ENCODE assay signal across 18 cellular contexts in genomic region chr3:194326192-194327029, GRCh38. TPM values are rescaled to one million over a fixed set of nuclear protein-coding genes. Genes with fewer than 3 reads are reported as not detected.
DNase-seq lines count a peak whose midpoint lies in the region; ATAC-seq and TF ChIP-seq lines count a peak whose summit lies in the region.
"Had no signal": no experiment of that assay in that cellular context is flagged by ENCODE, and none has a peak within 500 bp of the region (broad histone marks: within the 10 kb centered on the region; RNA-seq: fewer than 3 reads in every experiment).

No MANE protein-coding gene starts in this region.

- H3K4me3 Mint-ChIP-seq in natural killer cell (no peak overlapping the region), CD14-positive monocyte (no peak overlapping the region)
- no peak overlapping the region for H3K4me3 Mint-ChIP-seq in natural killer cell treated with Interleukin-12 subunit alpha and Interleukin-12 subunit beta and Interleukin-15 and Interleukin-18, amount 100 ng/mL, for 72 hours
- H3K4me3 Mint-ChIP-seq: memory B cell; stimulated activated naive CD8-positive, alpha-beta T cell treated with anti-CD3 and anti-CD28 coated beads, Interleukin-15, amount 100 ng/mL, for 72 hours; T-helper 17 cell had no signal

- CTCF ChIA-PET in RWPE1 (lab: Yijun Ruan, JAX) = interaction anchor here (0.6 kb wide), 1 partner anchor 542 kb away, joined by 3 read pairs; no protein-coding TSS in a partner anchor

- H3K4me3 ChIP-seq in fibroblast of the aortic adventitia (ENCODE audit: low read depth, low read length) = no peak overlapping the region
- H3K4me3 ChIP-seq in effector memory CD4-positive, alpha-beta T cell (ENCODE audit: insufficient read depth, low read depth, low read length, poor library complexity, severe bottlenecking) = no peak overlapping the region

- H3K27ac Mint-ChIP-seq in natural killer cell (no peak overlapping the region), CD14-positive monocyte (no peak overlapping the region)
- H3K27ac Mint-ChIP-seq in natural killer cell treated with Interleukin-12 subunit alpha and Interleukin-12 subunit beta and Interleukin-15 and Interleukin-18, amount 100 ng/mL, for 72 hours = no peak overlapping the region
- H3K27ac Mint-ChIP-seq: memory B cell; stimulated activated naive CD8-positive, alpha-beta T cell treated with anti-CD3 and anti-CD28 coated beads, Interleukin-15, amount 100 ng/mL, for 72 hours; T-helper 17 cell had no signal

- H3K36me3 Mint-ChIP-seq in natural killer cell (no peaks in the 10 kb centered on the region), CD14-positive monocyte (no peaks in the 10 kb centered on the region)
- no peaks in the 10 kb centered on the region for H3K36me3 Mint-ChIP-seq in natural killer cell treated with Interleukin-12 subunit alpha and Interleukin-12 subunit beta and Interleukin-15 and Interleukin-18, amount 100 ng/mL, for 72 hours
- H3K36me3 Mint-ChIP-seq: memory B cell had no signal

- intact Hi-C loops in natural killer cell (cut with micrococcal nuclease) = no loop called here
- intact Hi-C loops in CD14-positive monocyte (cut with micrococcal nuclease) = no loop called here

- H3K27me3 ChIP-seq in effector memory CD4-positive, alpha-beta T cell (replicated peaks; ENCODE audit: control insufficient read depth, insufficient read depth, low read length, poor library complexity, severe bottlenecking) = no peaks in the 10 kb centered on the region

- POLR2A ChIA-PET in RWPE1 (lab: Yijun Ruan, JAX; ENCODE audit: low non-redundant PET) = no interaction called here

- DNase-seq in natural killer cell (peak; percentile 28), RWPE1 (ENCODE audit: low spot score) (peak; percentile 34), fibroblast of the aortic adventitia (ENCODE audit: low read depth) (peak; percentile 35), globus pallidus (ENCODE audit: low spot score) (no peak), GM19240 (ENCODE audit: insufficient read length, low spot score) (no peak), CD14-positive monocyte (ENCODE audit: low spot score) (no peak)
- DNase-seq in natural killer cell treated with Interleukin-12 subunit alpha and Interleukin-12 subunit beta and Interleukin-15 and Interleukin-18, amount 100 ng/mL, for 72 hours (ENCODE audit: low spot score) = no peak
- no peak for DNase-seq in effector memory CD4-positive, alpha-beta T cell
- DNase-seq: activated CD4-positive, alpha-beta T cell treated with anti-CD3 and anti-CD28 coated beads for 48 hours; activated T-cell treated with anti-CD3 and anti-CD28 coated beads, Interleukin-2, amount 50 U/mL, for 48 hours; AML-193; cortex of kidney; NCI-H187 treated with DMSO at 0.1 percent for 48 hours; nucleus accumbens; T-helper 17 cell had no signal

- peaks cover under 1 to 10% of the 10 kb centered on the region in 2 donors for H3K27me3 Mint-ChIP-seq in natural killer cell (ENCODE audit: low read depth in 2 of 2)
- H3K27me3 Mint-ChIP-seq in natural killer cell treated with Interleukin-12 subunit alpha and Interleukin-12 subunit beta and Interleukin-15 and Interleukin-18, amount 100 ng/mL, for 72 hours = peaks cover 9 to 10% of the 10 kb centered on the region in 2 donors
- H3K27me3 Mint-ChIP-seq in CD14-positive monocyte (ENCODE audit: low read depth in 3 of 3) = peaks cover 6 to 21% (median 11%) of the 10 kb centered on the region in 3 donors

- H3K4me1 ChIP-seq in effector memory CD4-positive, alpha-beta T cell (ENCODE audit: control insufficient read depth, insufficient read depth, low read length, poor library complexity, severe bottlenecking) = peaks cover 8% of the 10 kb centered on the region

- H3K27ac ChIP-seq in RWPE1 = peak overlapping the region; percentile 99
- no peak overlapping the region for H3K27ac ChIP-seq in effector memory CD4-positive, alpha-beta T cell (ENCODE audit: insufficient read depth, low read length, poor library complexity, severe bottlenecking)

- H3K4me1 Mint-ChIP-seq in natural killer cell (peaks cover 0 to 7% of the 10 kb centered on the region in 2 donors), CD14-positive monocyte (peaks cover 14% of the 10 kb centered on the region)
- H3K4me1 Mint-ChIP-seq in natural killer cell treated with Interleukin-12 subunit alpha and Interleukin-12 subunit beta and Interleukin-15 and Interleukin-18, amount 100 ng/mL, for 72 hours (ENCODE audit: low read depth in 2 of 2) = no peaks in the 10 kb centered on the region
- H3K4me1 Mint-ChIP-seq: memory B cell had no signal

- no peaks in the 10 kb centered on the region for H3K36me3 ChIP-seq in effector memory CD4-positive, alpha-beta T cell (ENCODE audit: control insufficient read depth, insufficient read depth, low read length)

- no peaks in the 10 kb centered on the region for H3K9me3 ChIP-seq in effector memory CD4-positive, alpha-beta T cell (ENCODE audit: control insufficient read depth, low read length)

- no peak for TF ChIP-seq CTCF in natural killer cell (IDR thresholded peaks at IDR 0.05)
- no peak for TF ChIP-seq CTCF in RWPE1 (conservative IDR thresholded peaks at IDR 0.05; ENCODE audit: low read depth)
- no peak for TF ChIP-seq CTCF in fibroblast of the aortic adventitia (IDR thresholded peaks at IDR 0.05; ENCODE audit: insufficient read depth, low read length)
- TF ChIP-seq CTCF in CD14-positive monocyte (IDR thresholded peaks at IDR 0.05) = no peak

- H3K9me3 Mint-ChIP-seq in natural killer cell (no peaks in the 10 kb centered on the region), CD14-positive monocyte (peaks cover 0 to 1% (median 0%) of the 10 kb centered on the region in 7 donors)
- H3K9me3 Mint-ChIP-seq in natural killer cell treated with Interleukin-12 subunit alpha and Interleukin-12 subunit beta and Interleukin-15 and Interleukin-18, amount 100 ng/mL, for 72 hours = no peaks in the 10 kb centered on the region
- H3K9me3 Mint-ChIP-seq: memory B cell; stimulated activated naive CD8-positive, alpha-beta T cell treated with anti-CD3 and anti-CD28 coated beads, Interleukin-15, amount 100 ng/mL, for 72 hours had no signal

- ATAC-seq in natural killer cell = no peak
- no peak for ATAC-seq in natural killer cell treated with Interleukin-12 subunit alpha and Interleukin-12 subunit beta and Interleukin-15 and Interleukin-18, amount 100 ng/mL, for 72 hours
- ATAC-seq: T-helper 17 cell had no signal

RNA-seq across cellular contexts. Expression of gene CPN2, which starts 24.7 kb away (rescaled TPM):
- not detected for total RNA-seq in natural killer cell
- total RNA-seq in natural killer cell treated with Interleukin-12 subunit alpha and Interleukin-12 subunit beta and Interleukin-15 and Interleukin-18, amount 100 ng/mL, for 72 hours = not detected
- not detected in 2 replicates for total RNA-seq in fibroblast of the aortic adventitia (ENCODE audit: low replicate concordance)
- polyA plus RNA-seq in CD14-positive monocyte = not detected
- total RNA-seq: LHCN-M2, T-helper 17 cell had no signal

RNA-seq across cellular contexts. Expression of gene LRRC15, which starts 43.1 kb away (rescaled TPM):
- total RNA-seq in natural killer cell = not detected
- not detected for total RNA-seq in natural killer cell treated with Interleukin-12 subunit alpha and Interleukin-12 subunit beta and Interleukin-15 and Interleukin-18, amount 100 ng/mL, for 72 hours
- 0.25 and 10.0 TPM in 2 replicates for total RNA-seq in fibroblast of the aortic adventitia (ENCODE audit: low replicate concordance)
- polyA plus RNA-seq in CD14-positive monocyte = not detected
- total RNA-seq: T-helper 17 cell had no signal

Comparison
In these comparisons a context has a peak if more than half of its experiments do, and no peak if none do; other contexts are left out.
1. DNase-seq: peak in natural killer cell (single experiment), RWPE1 (single experiment) and fibroblast of the aortic adventitia (single experiment); none in natural killer cell treated with Interleukin-12 subunit alpha and Interleukin-12 subunit beta and Interleukin-15 and Interleukin-18, amount 100 ng/mL, for 72 hours (single experiment), globus pallidus (single experiment), GM19240 (single experiment), CD14-positive monocyte (single experiment) and effector memory CD4-positive, alpha-beta T cell (0 of 3).